17 cellular contexts compared by ENCODE assay signal in the genomic region with DNA sequence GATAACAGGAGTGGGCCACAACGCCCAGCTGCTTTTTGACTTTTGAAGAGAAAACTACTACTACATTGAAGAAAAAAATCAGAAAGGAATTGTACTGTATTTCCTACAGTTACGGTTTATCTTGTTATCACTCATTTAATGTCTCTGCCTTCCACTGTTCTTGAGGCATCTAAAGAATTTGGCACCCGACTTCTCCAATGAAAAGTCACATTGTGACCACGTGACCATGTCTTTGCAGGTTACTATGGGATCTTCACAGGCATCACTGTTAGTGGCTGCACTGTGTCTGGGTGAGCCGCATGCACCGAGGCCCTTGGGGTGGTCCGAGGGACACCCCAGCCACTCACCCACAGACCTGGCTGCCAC. TPM values are rescaled to one million over a fixed set of nuclear protein-coding genes. Genes with fewer than 3 reads are reported as not detected.
DNase-seq lines count a peak whose midpoint lies in the region; ATAC-seq and TF ChIP-seq lines count a peak whose summit lies in the region.
"Had no signal": no experiment of that assay in that cellular context is flagged by ENCODE, and none has a peak within 500 bp of the region (broad histone marks: within the 10 kb centered on the region; RNA-seq: fewer than 3 reads in every experiment).

No MANE protein-coding gene starts in this region.

- H3K9me3 ChIP-seq in HUES6 (ENCODE audit: control insufficient read depth, insufficient read depth, low read depth, low read length): peaks cover 13% of the 10 kb centered on the region; the same call in 1 of the 2 replicates

- H3K36me3 ChIP-seq in HUES6 (ENCODE audit: control insufficient read depth, insufficient read depth, low read length): peaks cover 55% of the 10 kb centered on the region

- no peak overlapping the region for H3K4me3 Mint-ChIP-seq in progenitor cell of endocrine pancreas (ENCODE audit: low read depth)
- H3K4me3 Mint-ChIP-seq: activated CD4-positive, alpha-beta T cell treated with anti-CD3 and anti-CD28 coated beads, Interleukin-2, amount 10 ng/mL, durations not matched to agents 7 days and 5 days had no signal

- ATAC-seq in GM19463 (IDR thresholded peaks at IDR 0.05; ENCODE audit: unreplicated experiment) (no peak), GM18498 (IDR thresholded peaks at IDR 0.05; ENCODE audit: unreplicated experiment) (no peak)
- ATAC-seq: stimulated activated naive CD8-positive, alpha-beta T cell treated with anti-CD3 and anti-CD28 coated beads, Interleukin-15, Interleukin-2, amounts not matched to agents 100 U/mL and 50 U/mL, for 24 hours had no signal

- peak; percentile 44 for TF ChIP-seq CTCF in C4-2B (conservative IDR thresholded peaks at IDR 0.05)
- TF ChIP-seq CTCF in choroid plexus epithelial cell (conservative IDR thresholded peaks at IDR 0.05; ENCODE audit: low read depth, low read length): no peak
- no peak for TF ChIP-seq CTCF in progenitor cell of endocrine pancreas (IDR thresholded peaks at IDR 0.05; ENCODE audit: unreplicated experiment)

- H3K4me1 Mint-ChIP-seq in progenitor cell of endocrine pancreas (ENCODE audit: low read depth): peaks cover 6% of the 10 kb centered on the region

- H3K27me3 ChIP-seq in HUES6 (ENCODE audit: control insufficient read depth, insufficient read depth, low read length): no peaks in the 10 kb centered on the region

- peaks cover 41% of the 10 kb centered on the region for H3K4me1 ChIP-seq in HUES6 (ENCODE audit: control insufficient read depth, insufficient read depth, low read length)

- peak overlapping the region; percentile 57 for H3K9ac ChIP-seq in HUES6 (ENCODE audit: low read length)

- peak overlapping the region; percentile 59 for H3K27ac Mint-ChIP-seq in progenitor cell of endocrine pancreas
- H3K27ac Mint-ChIP-seq: activated CD4-positive, alpha-beta T cell treated with anti-CD3 and anti-CD28 coated beads, Interleukin-2, amount 10 ng/mL, durations not matched to agents 7 days and 5 days; activated T-helper 2 cell treated with anti-CD3 and anti-CD28 coated beads, Interferon-gamma antibody, Interleukin-2, Interleukin-4, amounts not matched to agents 10 μg/mL and 5 μg/mL and 100 μg/mL, durations not matched to agents 14 hours and 24 hours and 36 hours had no signal

- intact Hi-C loops in posterior vena cava (cut with DNase I): no loop called here

- H3K9me3 Mint-ChIP-seq in progenitor cell of endocrine pancreas (ENCODE audit: low read depth): no peaks in the 10 kb centered on the region

- no peak overlapping the region for H3K27ac ChIP-seq in C4-2B
- H3K27ac ChIP-seq in HUES6 (ENCODE audit: low read depth, low read length): peak overlapping the region; percentile 83

- DNase-seq in choroid plexus epithelial cell (ENCODE audit: low read depth) (peak; percentile 72), progenitor cell of endocrine pancreas (ENCODE audit: low spot score, unreplicated experiment) (no peak), ecto neural progenitor cell (ENCODE audit: low spot score) (no peak), posterior vena cava (ENCODE audit: low spot score) (no peak)
- DNase-seq: activated CD4-positive, alpha-beta T cell treated with anti-CD3 and anti-CD28 coated beads, Interleukin-2, amount 10 ng/mL, durations not matched to agents 7 days and 5 days; effector memory CD4-positive, alpha-beta T cell; KBM-7; NCI-H1436; NCI-H510A; retina had no signal

- no peaks in the 10 kb centered on the region for H3K27me3 Mint-ChIP-seq in progenitor cell of endocrine pancreas
- H3K27me3 Mint-ChIP-seq: activated CD4-positive, alpha-beta T cell treated with anti-CD3 and anti-CD28 coated beads, Interleukin-2, amount 10 ng/mL, durations not matched to agents 7 days and 5 days had no signal

- H3K36me3 Mint-ChIP-seq in progenitor cell of endocrine pancreas (ENCODE audit: insufficient read depth): peaks cover 38% of the 10 kb centered on the region

- no peak overlapping the region; the same call in 1 of the 2 replicates for H3K4me3 ChIP-seq in HUES6 (ENCODE audit: low read depth, low read length)
- no peak overlapping the region for H3K4me3 ChIP-seq in choroid plexus epithelial cell (ENCODE audit: low read depth, low read length)

RNA-seq across cellular contexts. Expression of a gene that starts 26.8 kb away (rescaled TPM):
- total RNA-seq in progenitor cell of endocrine pancreas (222 and 242 TPM in 2 replicates), posterior vena cava (100 to 1,000 TPM; 128 TPM)

RNA-seq across cellular contexts. Expression of a gene that starts 44.5 kb away (rescaled TPM):
- not detected in 2 replicates for total RNA-seq in progenitor cell of endocrine pancreas
- total RNA-seq in posterior vena cava: not detected
- total RNA-seq: activated CD4-positive, alpha-beta T cell treated with anti-CD3 and anti-CD28 coated beads, Interleukin-2, amount 10 ng/mL, durations not matched to agents 7 days and 5 days; activated T-helper 2 cell treated with anti-CD3 and anti-CD28 coated beads, Interferon-gamma antibody, Interleukin-2, Interleukin-4, amounts not matched to agents 10 μg/mL and 5 μg/mL and 100 μg/mL, durations not matched to agents 14 hours and 24 hours and 36 hours; myocyte had no signal
